Comparison of ENCODE assay signal across 15 cellular contexts in genomic region chr18:9706081-9706935, GRCh38. TPM values are rescaled to one million over a fixed set of nuclear protein-coding genes. Genes with fewer than 3 reads are reported as not detected.
DNase-seq lines count a peak whose midpoint lies in the region; ATAC-seq and TF ChIP-seq lines count a peak whose summit lies in the region.
"Had no signal": no experiment of that assay in that cellular context is flagged by ENCODE, and none has a peak within 500 bp of the region (broad histone marks: within the 10 kb centered on the region; RNA-seq: fewer than 3 reads in every experiment).

No MANE protein-coding gene starts in this region.

- no peaks in the 10 kb centered on the region for H3K9me3 ChIP-seq in CD4-positive, alpha-beta T cell (ENCODE audit: control insufficient read depth, low read length)
- no peaks in the 10 kb centered on the region for H3K9me3 ChIP-seq in Panc1 (ENCODE audit: control insufficient read depth, insufficient read depth, low read depth, low read length)
- H3K9me3 ChIP-seq in osteoblast (ENCODE audit: low read depth, low read length): no peaks in the 10 kb centered on the region
- H3K9me3 ChIP-seq: left lung, right lobe of liver had no signal

- H2AFZ ChIP-seq in osteoblast (ENCODE audit: low read length): peak overlapping the region; percentile 86

- no peak for ATAC-seq in CD4-positive, alpha-beta T cell (ENCODE audit: poor library complexity)
- ATAC-seq in Panc1 (peak; percentile 16), GM21723 (IDR thresholded peaks at IDR 0.05; ENCODE audit: unreplicated experiment) (no peak)
- ATAC-seq in activated CD8-positive, alpha-beta T cell treated with anti-CD3 and anti-CD28 coated beads, Interleukin-2, amount 10 ng/mL, durations not matched to agents 7 days and 5 days: no peak
- no peak for ATAC-seq in activated naive CD4-positive, alpha-beta T cell treated with anti-CD3 and anti-CD28 coated beads, Interleukin-2, amount 50 U/mL, for 72 hours
- ATAC-seq: left lung, right lobe of liver had no signal

- H3K4me2 ChIP-seq in osteoblast (ENCODE audit: insufficient read depth, low read length): peak overlapping the region; percentile 17

- TF ChIP-seq CTCF in CD4-positive, alpha-beta T cell (IDR thresholded peaks at IDR 0.05): no peak
- TF ChIP-seq CTCF in Panc1 (IDR thresholded peaks at IDR 0.05) (no peak), osteoblast (IDR thresholded peaks at IDR 0.05; ENCODE audit: extremely low read depth, low read depth, low read length) (no peak)

- H3K27ac ChIP-seq in CD4-positive, alpha-beta T cell (ENCODE audit: low read depth, low read length): no peak overlapping the region
- H3K27ac ChIP-seq in Panc1 (ENCODE audit: low read length) (peak overlapping the region; percentile 95), epithelial cell of prostate (peak overlapping the region; percentile 36), osteoblast (ENCODE audit: low read depth, low read length) (peak overlapping the region; percentile 29)

- in situ Hi-C loops in Panc1 (cut with HindIII; ENCODE audit: low pct_unique_long_range_greater_than_20kb, low sequenced_read_pairs): no loop called here

- peaks cover 55% of the 10 kb centered on the region for H3K27me3 Mint-ChIP-seq in CD4-positive, alpha-beta T cell
- peaks cover 67% of the 10 kb centered on the region for H3K27me3 Mint-ChIP-seq in activated CD8-positive, alpha-beta T cell treated with anti-CD3 and anti-CD28 coated beads, Interleukin-2, amount 10 ng/mL, durations not matched to agents 7 days and 5 days (ENCODE audit: low read depth)

- H3K9me3 Mint-ChIP-seq in CD4-positive, alpha-beta T cell: no peaks in the 10 kb centered on the region
- no peaks in the 10 kb centered on the region for H3K9me3 Mint-ChIP-seq in activated CD8-positive, alpha-beta T cell treated with anti-CD3 and anti-CD28 coated beads, Interleukin-2, amount 10 ng/mL, durations not matched to agents 7 days and 5 days (ENCODE audit: insufficient read depth)
- H3K9me3 Mint-ChIP-seq in activated naive CD4-positive, alpha-beta T cell treated with anti-CD3 and anti-CD28 coated beads, Interleukin-2, amount 50 U/mL, for 72 hours: no peaks in the 10 kb centered on the region
- H3K9me3 Mint-ChIP-seq: activated naive CD4-positive, alpha-beta T cell treated with anti-CD3 and anti-CD28 coated beads, Interleukin-2, amount 10 ng/mL, durations not matched to agents 7 days and 5 days had no signal

- peak overlapping the region; percentile 4 for H3K4me3 Mint-ChIP-seq in CD4-positive, alpha-beta T cell
- H3K4me3 Mint-ChIP-seq in activated CD8-positive, alpha-beta T cell treated with anti-CD3 and anti-CD28 coated beads, Interleukin-2, amount 10 ng/mL, durations not matched to agents 7 days and 5 days: no peak overlapping the region

- no peaks in the 10 kb centered on the region for H3K36me3 Mint-ChIP-seq in CD4-positive, alpha-beta T cell (ENCODE audit: low read depth)
- H3K36me3 Mint-ChIP-seq in activated CD8-positive, alpha-beta T cell treated with anti-CD3 and anti-CD28 coated beads, Interleukin-2, amount 10 ng/mL, durations not matched to agents 7 days and 5 days (ENCODE audit: low read depth): no peaks in the 10 kb centered on the region
- peaks cover 0 to 5% of the 10 kb centered on the region in 2 donors for H3K36me3 Mint-ChIP-seq in activated naive CD4-positive, alpha-beta T cell treated with anti-CD3 and anti-CD28 coated beads, Interleukin-2, amount 50 U/mL, for 72 hours

- no peak overlapping the region for H3K27ac Mint-ChIP-seq in CD4-positive, alpha-beta T cell
- H3K27ac Mint-ChIP-seq in activated CD8-positive, alpha-beta T cell treated with anti-CD3 and anti-CD28 coated beads, Interleukin-2, amount 10 ng/mL, durations not matched to agents 7 days and 5 days: no peak overlapping the region
- no peak overlapping the region for H3K27ac Mint-ChIP-seq in activated naive CD4-positive, alpha-beta T cell treated with anti-CD3 and anti-CD28 coated beads, Interleukin-2, amount 50 U/mL, for 72 hours
- H3K27ac Mint-ChIP-seq: activated naive CD4-positive, alpha-beta T cell treated with anti-CD3 and anti-CD28 coated beads, Interleukin-2, amount 10 ng/mL, durations not matched to agents 7 days and 5 days had no signal

- no TSS peak for BruUV-seq in Panc1 (replicated peaks; lab: Mats Ljungman, UMichigan)

- peak overlapping the region in 1 of 2 experiments; percentile 60; a peak in 2 of 4 replicates for H3K4me3 ChIP-seq in Panc1 (ENCODE audit: low read depth in 2 of 2, low read length in 2 of 2)
- no peak overlapping the region for H3K4me3 ChIP-seq in osteoblast (ENCODE audit: insufficient read depth, low read length)
- H3K4me3 ChIP-seq: right lobe of liver had no signal

- H3K79me2 ChIP-seq in osteoblast (ENCODE audit: insufficient read depth, low read length): peaks cover 31% of the 10 kb centered on the region

- H3K4me1 ChIP-seq in Panc1 (ENCODE audit: control insufficient read depth, insufficient read depth, low read length) (peaks cover 48% of the 10 kb centered on the region), osteoblast (ENCODE audit: insufficient read depth, low read length) (peaks cover 38% of the 10 kb centered on the region)

- intact Hi-C loops in CD4-positive, alpha-beta T cell (cut with DNase I, micrococcal nuclease): no loop called here
- intact Hi-C loops in Panc1 (cut with micrococcal nuclease; ENCODE audit: unreplicated experiment): no loop called here

- H4K20me1 ChIP-seq in osteoblast (ENCODE audit: insufficient read depth, low read length): peaks cover 3% of the 10 kb centered on the region

- peaks cover 15% of the 10 kb centered on the region for H3K4me1 Mint-ChIP-seq in CD4-positive, alpha-beta T cell (ENCODE audit: low read depth)
- peaks cover 26% of the 10 kb centered on the region for H3K4me1 Mint-ChIP-seq in activated CD8-positive, alpha-beta T cell treated with anti-CD3 and anti-CD28 coated beads, Interleukin-2, amount 10 ng/mL, durations not matched to agents 7 days and 5 days (ENCODE audit: low read depth)

- POLR2A ChIA-PET in CD4-positive, alpha-beta T cell (lab: Charles Lee): no interaction called here
- POLR2A ChIA-PET in Panc1 (lab: Charles Lee): interaction anchor here (0.6 kb wide), 1 partner anchor 30 kb away, joined by 4 read pairs; no protein-coding TSS in a partner anchor
- POLR2A ChIA-PET in activated CD8-positive, alpha-beta T cell treated with anti-CD3 and anti-CD28 coated beads, Interleukin-2, amount 10 ng/mL, durations not matched to agents 7 days and 5 days (lab: Charles Lee): no interaction called here

- CTCF ChIA-PET in CD4-positive, alpha-beta T cell (lab: Charles Lee): no interaction called here
- CTCF ChIA-PET in Panc1 (lab: Charles Lee): no interaction called here
- CTCF ChIA-PET in activated CD8-positive, alpha-beta T cell treated with anti-CD3 and anti-CD28 coated beads, Interleukin-2, amount 10 ng/mL, durations not matched to agents 7 days and 5 days (lab: Charles Lee): no interaction called here

- H3K27me3 ChIP-seq in CD4-positive, alpha-beta T cell (ENCODE audit: control insufficient read depth, insufficient read depth, low read length): peaks cover 63% of the 10 kb centered on the region
- H3K27me3 ChIP-seq in Panc1 (ENCODE audit: control insufficient read depth, insufficient read depth, low read length): no peaks in the 10 kb centered on the region
- H3K27me3 ChIP-seq in osteoblast (ENCODE audit: insufficient read depth, low read length): no peaks in the 10 kb centered on the region
- H3K27me3 ChIP-seq: dorsolateral prefrontal cortex, left lung, right lobe of liver had no signal

- no peak for DNase-seq in CD4-positive, alpha-beta T cell
- no peak for DNase-seq in Panc1 (ENCODE audit: low read depth, low spot score)
- DNase-seq in epithelial cell of prostate (ENCODE audit: low read depth, low spot score): no peak
- peak; percentile 83 for DNase-seq in osteoblast (ENCODE audit: insufficient read length, low spot score, missing footprints)
- no peak for DNase-seq in NCI-H2227 (lab: John Stamatoyannopoulos, UW; ENCODE audit: unreplicated experiment)
- no peak for DNase-seq in activated CD8-positive, alpha-beta T cell treated with anti-CD3 and anti-CD28 coated beads, Interleukin-2, amount 10 ng/mL, durations not matched to agents 7 days and 5 days
- no peak for DNase-seq in activated naive CD4-positive, alpha-beta T cell treated with anti-CD3 and anti-CD28 coated beads, Interleukin-2, amount 50 U/mL, for 72 hours (ENCODE audit: low spot score in 2 of 2)
- DNase-seq: activated naive CD4-positive, alpha-beta T cell treated with anti-CD3 and anti-CD28 coated beads, Interleukin-2, amount 10 ng/mL, durations not matched to agents 7 days and 5 days; AML-193; dorsolateral prefrontal cortex; left lung; NCI-H1436 treated with DMSO at 0.1 percent for 48 hours; T-helper 9 cell had no signal

- H3K36me3 ChIP-seq in Panc1 (ENCODE audit: control insufficient read depth, insufficient read depth, low read length) (no peaks in the 10 kb centered on the region; the same call in 1 of the 2 replicates), osteoblast (ENCODE audit: insufficient read depth, low read length) (no peaks in the 10 kb centered on the region)
- H3K36me3 ChIP-seq: left lung, right lobe of liver had no signal

RNA-seq across cellular contexts. Expression of gene RAB31, which starts 1.8 kb away (rescaled TPM):
- 1 to 10 TPM; 1.1 to 1.3 TPM for total RNA-seq in CD4-positive, alpha-beta T cell
- total RNA-seq in Panc1 (2021; ENCODE audit: unreplicated experiment) (118 TPM), osteoblast (120 and 144 TPM in 2 replicates)
- 112 TPM for polyA plus RNA-seq in Panc1 (2012; ENCODE audit: insufficient read length)
- total RNA-seq in activated CD8-positive, alpha-beta T cell treated with anti-CD3 and anti-CD28 coated beads, Interleukin-2, amount 10 ng/mL, durations not matched to agents 7 days and 5 days: not detected
- under 1 TPM; 0.36 to 0.99 TPM for total RNA-seq in activated naive CD4-positive, alpha-beta T cell treated with anti-CD3 and anti-CD28 coated beads, Interleukin-2, amount 50 U/mL, for 72 hours

Comparison
In these comparisons a context has a peak if more than half of its experiments do, and no peak if none do; other contexts are left out.
1. RNA of gene RAB31, which starts 1.8 kb away (total RNA-seq): 120 to 144 TPM in osteoblast and 118 TPM in Panc1 (single experiment); 1.1 to 1.3 TPM in CD4-positive, alpha-beta T cell, 0.36 to 0.99 TPM in activated naive CD4-positive, alpha-beta T cell treated with anti-CD3 and anti-CD28 coated beads, Interleukin-2, amount 50 U/mL, for 72 hours and not detected in activated CD8-positive, alpha-beta T cell treated with anti-CD3 and anti-CD28 coated beads, Interleukin-2, amount 10 ng/mL, durations not matched to agents 7 days and 5 days; every median in the first group is over 10 times any median in the second.